In the genomic region with DNA sequence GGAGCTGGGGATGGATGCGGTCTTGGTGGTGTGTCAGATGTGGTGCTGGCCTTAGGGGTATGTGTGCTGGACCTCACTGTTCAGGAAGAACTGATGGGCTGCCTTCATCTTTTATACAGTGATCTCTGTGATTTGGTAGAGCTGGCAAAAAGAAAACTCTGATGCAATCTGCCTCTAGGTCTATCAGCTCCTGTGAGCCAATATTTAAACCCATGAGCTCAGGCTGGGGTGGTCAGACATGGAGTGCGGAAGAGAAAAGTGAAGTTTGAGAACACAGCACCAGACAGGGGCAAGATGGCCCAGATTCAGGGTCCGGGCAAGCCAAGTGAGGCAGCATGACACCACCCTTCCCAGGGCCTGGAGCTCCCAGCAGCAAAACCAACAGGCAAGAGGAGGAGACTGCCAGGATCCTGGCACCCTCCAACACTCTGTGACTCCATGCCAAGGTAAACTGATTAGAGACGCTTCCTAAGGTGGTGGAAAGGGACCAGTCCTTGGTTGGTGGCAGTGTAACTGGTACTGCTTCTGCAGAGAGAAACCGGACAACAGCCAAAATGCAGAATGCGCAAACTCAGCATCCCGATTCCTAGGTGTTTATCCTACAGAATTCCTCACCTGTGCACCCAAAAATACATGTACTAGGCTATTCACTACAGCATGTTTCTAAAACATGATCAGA, we compare ENCODE assay signal across 14 cellular contexts.
DNase-seq lines count a peak whose midpoint lies in the region; ATAC-seq and TF ChIP-seq lines count a peak whose summit lies in the region.
"Had no signal": no experiment of that assay in that cellular context is flagged by ENCODE, and none has a peak within 500 bp of the region (broad histone marks: within the 10 kb centered on the region; RNA-seq: fewer than 3 reads in every experiment).

No MANE protein-coding gene starts in this region.

- H3K36me3 ChIP-seq in adipocyte (ENCODE audit: control insufficient read depth, insufficient read depth, low read length, severe bottlenecking) (no peaks in the 10 kb centered on the region), right atrium auricular region (no peaks in the 10 kb centered on the region), subcutaneous abdominal adipose tissue (ENCODE audit: control insufficient read depth in 5 of 5, insufficient read depth in 5 of 5, low read length in 5 of 5) (no peaks in the 10 kb centered on the region)
- H3K36me3 ChIP-seq: HAP-1 had no signal

- H3K4me1 ChIP-seq in adipocyte (ENCODE audit: control insufficient read depth, insufficient read depth, low read length) (peaks cover 69% of the 10 kb centered on the region), right atrium auricular region (peaks cover 3 to 66% of the 10 kb centered on the region in 2 donors), subcutaneous abdominal adipose tissue (ENCODE audit: control insufficient read depth in 5 of 5, insufficient read depth in 5 of 5, low read length in 5 of 5) (peaks cover 34 to 76% (median 73%) of the 10 kb centered on the region in 5 donors)
- H3K4me1 ChIP-seq: HAP-1 had no signal

- TF ChIP-seq CTCF in right atrium auricular region (IDR thresholded peaks at IDR 0.05), result no peak

- no peak for TF ChIP-seq POLR2A in erythroblast (IDR thresholded peaks at IDR 0.05; ENCODE audit: low read length)

- H3K27ac ChIP-seq in right atrium auricular region (peak overlapping the region; percentile 30 to 82), subcutaneous abdominal adipose tissue (ENCODE audit: low read depth, low read length) (peak overlapping the region; percentile 90)
- H3K27ac ChIP-seq: neutrophil, SK-N-MC had no signal

- no peak for ATAC-seq in GM21528 (IDR thresholded peaks at IDR 0.05; ENCODE audit: low FRiP score, unreplicated experiment)
- ATAC-seq: stimulated activated naive B cell treated with anti-CD40 and anti-IgM and Interleukin-4, amounts not matched to agents 10 μg/mL and 1 μg/mL and 100 μg/mL, for 72 hours had no signal

- H3K4me3 ChIP-seq in adipocyte (ENCODE audit: low read length) (no peak overlapping the region), right atrium auricular region (no peak overlapping the region), subcutaneous abdominal adipose tissue (ENCODE audit: low read depth in 1 of 5, low read length in 5 of 5) (no peak overlapping the region)
- H3K4me3 ChIP-seq: HAP-1, SK-N-MC, skin epidermis had no signal

- DNase-seq in NCI-H1092 (lab: John Stamatoyannopoulos, UW), result peak; percentile 49
- DNase-seq in adipocyte (ENCODE audit: low read depth), result peak; percentile 30
- DNase-seq in right atrium auricular region (ENCODE audit: low spot score), result no peak
- DNase-seq in GOT3 (lab: John Stamatoyannopoulos, UW), result no peak
- no peak for DNase-seq in erythroblast (lab: John Stamatoyannopoulos, UW)
- DNase-seq: effector CD4-positive, alpha-beta T cell; NCI-H2227 treated with DMSO at 0.1 percent for 48 hours; stimulated activated naive B cell treated with anti-CD40 and anti-IgM and Interleukin-4, amounts not matched to agents 10 μg/mL and 1 μg/mL and 100 μg/mL, for 72 hours had no signal

- no peaks in the 10 kb centered on the region for H3K9me3 ChIP-seq in adipocyte (ENCODE audit: control insufficient read depth, low read length)
- no peaks in the 10 kb centered on the region for H3K9me3 ChIP-seq in right atrium auricular region
- H3K9me3 ChIP-seq in subcutaneous abdominal adipose tissue (ENCODE audit: control insufficient read depth in 5 of 5, low read length in 5 of 5), result no peaks in the 10 kb centered on the region
- H3K9me3 ChIP-seq: HAP-1, neutrophil had no signal

- H3K27me3 ChIP-seq in adipocyte (replicated peaks; ENCODE audit: control insufficient read depth, insufficient read depth, low read length) (no peaks in the 10 kb centered on the region), right atrium auricular region (no peaks in the 10 kb centered on the region), subcutaneous abdominal adipose tissue (ENCODE audit: control insufficient read depth in 5 of 5, insufficient read depth in 4 of 5, low read length in 5 of 5) (no peaks in the 10 kb centered on the region)
- H3K27me3 ChIP-seq: neutrophil had no signal

- H3K9ac ChIP-seq in adipocyte (ENCODE audit: low read length) (peak overlapping the region; percentile 11), subcutaneous abdominal adipose tissue (ENCODE audit: low read length in 5 of 5) (peak overlapping the region in 2 of 5 donors; percentile 43 to 45)

Comparison
In these comparisons a context has a peak if more than half of its experiments do, and no peak if none do; other contexts are left out.
1. DNase-seq: peak in NCI-H1092 (single experiment) and adipocyte (single experiment); none in right atrium auricular region (single experiment), GOT3 (single experiment) and erythroblast (0 of 2).